ENCODE assay signal across 9 cellular contexts in the genomic region with DNA sequence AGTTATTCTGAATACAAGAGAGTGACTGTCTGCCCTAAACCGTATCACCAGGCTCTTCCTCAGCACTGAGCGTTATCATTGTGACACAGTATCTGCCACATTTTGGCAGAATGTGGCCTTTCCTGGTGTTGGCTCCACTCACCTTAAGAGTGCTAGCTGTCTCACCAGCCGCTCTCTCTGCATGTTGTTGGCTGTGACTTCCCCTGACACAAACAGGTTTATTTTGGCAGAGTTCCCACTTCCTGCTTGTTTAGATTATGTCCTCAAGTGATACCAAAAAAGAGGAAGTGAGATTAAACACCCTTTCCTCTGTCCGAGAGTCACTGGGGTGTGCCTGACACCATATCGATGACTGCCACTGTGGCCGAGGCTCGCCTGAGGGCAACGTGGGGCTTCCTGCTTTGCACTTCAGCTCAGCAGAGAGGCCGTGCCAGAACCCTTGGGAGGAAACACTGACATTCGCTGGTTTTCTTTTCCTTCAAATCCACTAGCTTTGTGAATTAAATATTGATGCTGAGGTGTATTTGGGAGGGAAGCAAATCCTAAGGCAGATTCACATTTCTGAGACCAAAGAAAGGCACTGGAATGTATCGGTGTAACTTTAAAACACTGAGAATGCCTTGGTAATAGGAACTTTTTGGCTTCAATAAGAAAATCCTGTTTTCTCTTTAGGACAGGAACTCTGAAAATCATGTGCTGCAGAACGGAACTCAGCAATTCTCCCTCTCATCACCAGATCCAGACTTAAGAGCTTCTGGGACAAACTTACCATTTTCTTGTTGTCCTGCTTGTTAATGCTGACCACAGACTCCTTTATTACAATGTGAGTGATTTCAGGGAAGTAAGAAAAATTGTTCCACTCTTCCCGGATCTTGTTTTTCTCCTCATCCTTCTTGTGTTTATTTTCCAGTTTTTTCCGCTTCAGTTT.
DNase-seq lines count a peak whose midpoint lies in the region; ATAC-seq and TF ChIP-seq lines count a peak whose summit lies in the region.
"Had no signal": no experiment of that assay in that cellular context is flagged by ENCODE, and none has a peak within 500 bp of the region (broad histone marks: within the 10 kb centered on the region; RNA-seq: fewer than 3 reads in every experiment).

No MANE protein-coding gene starts in this region.

- H3K36me3 Mint-ChIP-seq in activated T-helper 1 cell treated with anti-CD3 and anti-CD28 coated beads, Interleukin-12 subunit alpha, Interleukin-12 subunit beta, Interleukin-2, Interleukin-4 antibody, amounts not matched to agents 30 ng/mL and 10 ng/mL and 1 ng/mL, durations not matched to agents 14 hours and 24 hours and 36 hours (ENCODE audit: low read depth), result peaks cover 44% of the 10 kb centered on the region
- peaks cover 30% of the 10 kb centered on the region for H3K36me3 Mint-ChIP-seq in chondrocyte (ENCODE audit: low read depth)

- no peak overlapping the region for H3K4me3 Mint-ChIP-seq in activated T-helper 1 cell treated with anti-CD3 and anti-CD28 coated beads, Interleukin-12 subunit alpha, Interleukin-12 subunit beta, Interleukin-2, Interleukin-4 antibody, amounts not matched to agents 30 ng/mL and 10 ng/mL and 1 ng/mL, durations not matched to agents 14 hours and 24 hours and 36 hours
- no peak overlapping the region for H3K4me3 Mint-ChIP-seq in chondrocyte (ENCODE audit: unreplicated experiment)
- H3K4me3 Mint-ChIP-seq: nephron had no signal

- peak overlapping the region; percentile 41 for H3K27ac Mint-ChIP-seq in activated T-helper 1 cell treated with anti-CD3 and anti-CD28 coated beads, Interleukin-12 subunit alpha, Interleukin-12 subunit beta, Interleukin-2, Interleukin-4 antibody, amounts not matched to agents 30 ng/mL and 10 ng/mL and 1 ng/mL, durations not matched to agents 14 hours and 24 hours and 36 hours
- H3K27ac Mint-ChIP-seq in chondrocyte (ENCODE audit: unreplicated experiment), result no peak overlapping the region
- H3K27ac Mint-ChIP-seq: nephron had no signal

- peak; percentile 100 for ATAC-seq in GM18861 (IDR thresholded peaks at IDR 0.05; ENCODE audit: unreplicated experiment)
- ATAC-seq in HG02870 (IDR thresholded peaks at IDR 0.05; ENCODE audit: unreplicated experiment), result peak; percentile 99

- DNase-seq in NOMO-1 (lab: John Stamatoyannopoulos, UW; ENCODE audit: unreplicated experiment in 2 of 2) (peak; percentile 84 to 98), kidney tubule cell (ENCODE audit: low spot score) (peak; percentile 88), NCI-H82 (lab: John Stamatoyannopoulos, UW) (no peak), chondrocyte (ENCODE audit: low spot score) (no peak)
- peak; percentile 16 for DNase-seq in activated T-helper 1 cell treated with anti-CD3 and anti-CD28 coated beads, Interleukin-12 subunit alpha, Interleukin-12 subunit beta, Interleukin-2, Interleukin-4 antibody, amounts not matched to agents 30 ng/mL and 10 ng/mL and 1 ng/mL, durations not matched to agents 14 hours and 24 hours and 36 hours (ENCODE audit: low spot score)
- peak; percentile 9 for DNase-seq in stimulated activated CD8-positive, alpha-beta memory T cell treated with anti-CD3 and anti-CD28 coated beads, Interleukin-7, amount 100 ng/mL, for 24 hours (ENCODE audit: low read depth)

- intact Hi-C loops in activated T-helper 1 cell treated with anti-CD3 and anti-CD28 coated beads, Interleukin-12 subunit alpha, Interleukin-12 subunit beta, Interleukin-2, Interleukin-4 antibody, amounts not matched to agents 30 ng/mL and 10 ng/mL and 1 ng/mL, durations not matched to agents 14 hours and 24 hours and 36 hours (cut with micrococcal nuclease), result loop anchor here (2.0 kb wide), 1 partner anchor 101 kb away; no protein-coding TSS in a partner anchor

- no peaks in the 10 kb centered on the region for H3K27me3 Mint-ChIP-seq in activated T-helper 1 cell treated with anti-CD3 and anti-CD28 coated beads, Interleukin-12 subunit alpha, Interleukin-12 subunit beta, Interleukin-2, Interleukin-4 antibody, amounts not matched to agents 30 ng/mL and 10 ng/mL and 1 ng/mL, durations not matched to agents 14 hours and 24 hours and 36 hours (ENCODE audit: insufficient read depth)
- H3K27me3 Mint-ChIP-seq in chondrocyte (ENCODE audit: low read depth), result no peaks in the 10 kb centered on the region

- no peaks in the 10 kb centered on the region for H3K9me3 Mint-ChIP-seq in activated T-helper 1 cell treated with anti-CD3 and anti-CD28 coated beads, Interleukin-12 subunit alpha, Interleukin-12 subunit beta, Interleukin-2, Interleukin-4 antibody, amounts not matched to agents 30 ng/mL and 10 ng/mL and 1 ng/mL, durations not matched to agents 14 hours and 24 hours and 36 hours
- H3K9me3 Mint-ChIP-seq in chondrocyte (ENCODE audit: low read depth), result no peaks in the 10 kb centered on the region
- H3K9me3 Mint-ChIP-seq: nephron had no signal

- peaks cover 25% of the 10 kb centered on the region for H3K4me1 Mint-ChIP-seq in activated T-helper 1 cell treated with anti-CD3 and anti-CD28 coated beads, Interleukin-12 subunit alpha, Interleukin-12 subunit beta, Interleukin-2, Interleukin-4 antibody, amounts not matched to agents 30 ng/mL and 10 ng/mL and 1 ng/mL, durations not matched to agents 14 hours and 24 hours and 36 hours (ENCODE audit: low read depth)
- peaks cover 7% of the 10 kb centered on the region for H3K4me1 Mint-ChIP-seq in chondrocyte (ENCODE audit: low read depth)
- H3K4me1 Mint-ChIP-seq: nephron had no signal

- no peak for TF ChIP-seq CTCF in chondrocyte (IDR thresholded peaks at IDR 0.05)

Comparison
In these comparisons a context has a peak if more than half of its experiments do, and no peak if none do; other contexts are left out.
1. DNase-seq: peak in NOMO-1 (2 of 2), activated T-helper 1 cell treated with anti-CD3 and anti-CD28 coated beads, Interleukin-12 subunit alpha, Interleukin-12 subunit beta, Interleukin-2, Interleukin-4 antibody, amounts not matched to agents 30 ng/mL and 10 ng/mL and 1 ng/mL, durations not matched to agents 14 hours and 24 hours and 36 hours (single experiment), kidney tubule cell (single experiment) and stimulated activated CD8-positive, alpha-beta memory T cell treated with anti-CD3 and anti-CD28 coated beads, Interleukin-7, amount 100 ng/mL, for 24 hours (single experiment); none in NCI-H82 (single experiment) and chondrocyte (single experiment).